In the genomic region with DNA sequence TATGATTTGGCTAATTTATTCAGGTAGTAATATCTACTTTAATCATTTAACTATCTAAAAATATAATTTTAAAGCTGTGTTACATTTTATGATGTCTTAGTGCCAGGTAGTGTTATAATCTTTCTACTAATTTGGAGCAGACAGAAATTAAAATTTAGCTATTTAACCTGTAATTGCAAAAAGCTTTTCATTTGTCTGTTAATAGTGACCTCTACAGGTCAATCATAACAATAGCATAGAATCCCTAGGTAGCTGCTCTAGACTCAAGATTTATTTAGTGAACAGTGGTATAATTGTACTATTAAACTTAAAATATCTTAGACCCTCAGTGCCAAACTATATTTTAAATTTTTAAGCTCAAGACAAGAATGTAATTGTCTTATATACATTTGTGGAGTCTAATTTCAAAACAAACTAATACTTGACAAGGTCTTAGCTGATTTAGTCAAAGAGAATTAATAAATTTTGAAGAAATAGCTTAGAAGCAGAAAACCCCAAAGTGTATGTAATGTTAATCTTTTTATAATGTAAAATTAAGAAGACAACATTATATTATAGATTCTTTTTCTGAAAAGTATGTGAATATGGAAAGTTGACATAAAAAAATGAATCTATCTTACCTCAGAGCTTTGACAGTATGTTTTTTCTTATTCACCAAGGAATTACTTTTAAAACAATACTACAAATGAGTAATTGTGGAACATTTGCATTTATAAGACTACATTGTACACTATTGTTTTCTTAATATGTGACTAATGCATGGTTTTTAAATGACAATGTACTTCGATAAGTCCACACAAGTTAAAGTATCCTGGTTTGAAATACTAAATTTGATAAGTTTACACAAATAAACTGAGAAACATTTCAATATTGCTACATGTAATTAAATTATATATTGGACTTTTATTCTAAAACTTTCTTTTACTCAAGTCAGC, we compare ENCODE assay signal across 9 cellular contexts.
DNase-seq lines count a peak whose midpoint lies in the region; ATAC-seq and TF ChIP-seq lines count a peak whose summit lies in the region.
"Had no signal": no experiment of that assay in that cellular context is flagged by ENCODE, and none has a peak within 500 bp of the region (broad histone marks: within the 10 kb centered on the region; RNA-seq: fewer than 3 reads in every experiment).

No MANE protein-coding gene starts in this region.

- peak; percentile 87 for TF ChIP-seq CTCF in endodermal cell (conservative IDR thresholded peaks at IDR 0.05)

- no peaks in the 10 kb centered on the region for H3K36me3 ChIP-seq in endodermal cell (ENCODE audit: control insufficient read depth, insufficient read depth, low read length)

- no peaks in the 10 kb centered on the region for H3K9me3 ChIP-seq in endodermal cell (ENCODE audit: control insufficient read depth, low read length)

- H3K27me3 ChIP-seq in endodermal cell (ENCODE audit: control insufficient read depth, insufficient read depth, low read length, poor library complexity, severe bottlenecking) = no peaks in the 10 kb centered on the region

- no peaks in the 10 kb centered on the region for H3K27me3 Mint-ChIP-seq in endodermal cell (ENCODE audit: insufficient read depth)

- no peak overlapping the region for H3K4me3 ChIP-seq in endodermal cell (ENCODE audit: low read length)
- no peak overlapping the region for H3K4me3 ChIP-seq in skeletal muscle cell (ENCODE audit: low read depth, low read length)

- H3K4me1 ChIP-seq in endodermal cell (ENCODE audit: control insufficient read depth, insufficient read depth, low read length) = no peaks in the 10 kb centered on the region

- peaks cover 8% of the 10 kb centered on the region for H3K4me1 Mint-ChIP-seq in endodermal cell
- H3K4me1 Mint-ChIP-seq: immature natural killer cell had no signal

- WGBS in endodermal cell (ENCODE audit: insufficient coverage in 1 of 2, insufficient read length in 1 of 2), 2 experiments = no CpG with 5 or more reads among the region's 1 CpG

- DNase-seq in EH (ENCODE audit: low read depth) (peak; percentile 43), NCI-H345 treated with DMSO at 0.1 percent for 48 hours (lab: John Stamatoyannopoulos, UW; ENCODE audit: unreplicated experiment) (peak; percentile 55), endodermal cell (no peak), skeletal muscle cell (ENCODE audit: low read depth) (peak; percentile 5), RPMI8226 (no peak)
- no peak for DNase-seq in activated CD8-positive, alpha-beta memory T cell treated with anti-CD3 and anti-CD28 coated beads, Interleukin-2, amount 50 U/mL, for 4 hours

- H3K9me3 Mint-ChIP-seq in endodermal cell = no peaks in the 10 kb centered on the region
- H3K9me3 Mint-ChIP-seq: immature natural killer cell had no signal

- ATAC-seq in GM21786 (IDR thresholded peaks at IDR 0.05; ENCODE audit: unreplicated experiment) (peak; percentile 72), GM18505 (IDR thresholded peaks at IDR 0.05; ENCODE audit: unreplicated experiment) (no peak)

- no peak overlapping the region for H3K27ac Mint-ChIP-seq in endodermal cell
- H3K27ac Mint-ChIP-seq: immature natural killer cell had no signal

- no peak for TF ChIP-seq POLR2A in GM18505 (IDR thresholded peaks at IDR 0.05; ENCODE audit: borderline replicate concordance, extremely low read depth, insufficient read depth, insufficient read length)

- H3K9ac ChIP-seq in endodermal cell (ENCODE audit: extremely low read depth, low read length, poor library complexity, severe bottlenecking) = no peak overlapping the region

- no peaks in the 10 kb centered on the region for H3K36me3 Mint-ChIP-seq in endodermal cell (ENCODE audit: low read depth)
- H3K36me3 Mint-ChIP-seq: immature natural killer cell had no signal

- H3K4me3 Mint-ChIP-seq in endodermal cell = no peak overlapping the region
- H3K4me3 Mint-ChIP-seq: immature natural killer cell had no signal

- no peak overlapping the region for H3K27ac ChIP-seq in endodermal cell (ENCODE audit: low read depth, low read length)

Comparison
In these comparisons a context has a peak if more than half of its experiments do, and no peak if none do; other contexts are left out.
1. DNase-seq: peak in EH (single experiment), NCI-H345 treated with DMSO at 0.1 percent for 48 hours (single experiment) and skeletal muscle cell (single experiment); none in endodermal cell (single experiment), activated CD8-positive, alpha-beta memory T cell treated with anti-CD3 and anti-CD28 coated beads, Interleukin-2, amount 50 U/mL, for 4 hours (single experiment) and RPMI8226 (single experiment).